Comparison of ENCODE assay signal across 1 cellular context in genomic region chr12:10397311-10397710, GRCh38.
TF ChIP-seq lines count a peak whose summit lies in the region.

No MANE protein-coding gene starts in this region.

TF ChIP-seq in SK-N-SH, 30 proteins besides CTCF, POLR2A, EP300 and RAD21 (continued from another document):
- no peak for TF ChIP-seq POLR2AphosphoS5 (IDR thresholded peaks at IDR 0.05; ENCODE audit: low read depth, low read length)
- no peak for TF ChIP-seq RFX5 (IDR thresholded peaks at IDR 0.05; ENCODE audit: low read length)
- no peak for TF ChIP-seq USF2 (IDR thresholded peaks at IDR 0.05; ENCODE audit: borderline replicate concordance, low read depth, low read length)
- no peak for TF ChIP-seq YY1 (IDR thresholded peaks at IDR 0.05; ENCODE audit: low read depth)
- no peak for TF ChIP-seq FOXM1 (IDR thresholded peaks at IDR 0.05; ENCODE audit: low read depth)
- TF ChIP-seq GATA2 (CRISPR knock-in tag; IDR thresholded peaks at IDR 0.05), result no peak
- TF ChIP-seq RCOR1 (IDR thresholded peaks at IDR 0.05; ENCODE audit: low read length), result no peak
- no peak for TF ChIP-seq REST (IDR thresholded peaks at IDR 0.05; ENCODE audit: low read depth, low read length)
- TF ChIP-seq ELF1 (IDR thresholded peaks at IDR 0.05), result no peak
